Comparison of ENCODE assay signal across 11 cellular contexts in genomic region chr3:4821331-4821730, GRCh38.
A peak's percentile ranks its signal among the peaks of the same experiment; 100 is the strongest.
DNase-seq lines count a peak whose midpoint lies in the region; ATAC-seq lines count a peak whose summit lies in the region.
"Had no signal": no experiment of that assay in that cellular context is flagged by ENCODE, and none has a peak within 500 bp of the region (broad histone marks: within the 10 kb centered on the region; RNA-seq: fewer than 3 reads in every experiment).

No MANE protein-coding gene starts in this region.

- H2BK15ac ChIP-seq in mesenchymal stem cell (ENCODE audit: low read depth, poor library complexity, severe bottlenecking), result no peak overlapping the region

- no peak overlapping the region for H3K18ac ChIP-seq in mesenchymal stem cell (ENCODE audit: low read depth in 1 of 2, low read length in 2 of 2)

- no peaks in the 10 kb centered on the region for H3K79me1 ChIP-seq in mesenchymal stem cell (replicated peaks; ENCODE audit: low read length, poor library complexity, severe bottlenecking)

- H3K9ac ChIP-seq in mesenchymal stem cell (ENCODE audit: low read length), result no peak overlapping the region

- peak overlapping the region; percentile 76 for H2AK5ac ChIP-seq in mesenchymal stem cell (ENCODE audit: low read length, severe bottlenecking)

- H3K36me3 ChIP-seq in mesenchymal stem cell (ENCODE audit: control insufficient read depth in 1 of 2, insufficient read depth in 2 of 2, low read depth in 1 of 2, low read length in 2 of 2), result peaks cover 0 to 9% of the 10 kb centered on the region in 2 experiments

- peaks cover 87% of the 10 kb centered on the region for H3K36me3 Mint-ChIP-seq in activated T-helper 1 cell treated with anti-CD3 and anti-CD28 coated beads, Interleukin-12 subunit alpha, Interleukin-12 subunit beta, Interleukin-2, Interleukin-4 antibody, amounts not matched to agents 30 ng/mL and 10 ng/mL and 1 ng/mL, durations not matched to agents 14 hours and 24 hours and 36 hours (ENCODE audit: low read depth)

- H3K23ac ChIP-seq in mesenchymal stem cell (ENCODE audit: low read length in 2 of 2), result no peak overlapping the region

- no peak overlapping the region for H4K8ac ChIP-seq in mesenchymal stem cell (ENCODE audit: low read length)

- H2BK12ac ChIP-seq in mesenchymal stem cell (ENCODE audit: low read length in 2 of 2), result no peak overlapping the region

- H3K14ac ChIP-seq in mesenchymal stem cell (ENCODE audit: low read length in 2 of 2), result no peak overlapping the region

- no peaks in the 10 kb centered on the region for H3K27me3 Mint-ChIP-seq in activated T-helper 1 cell treated with anti-CD3 and anti-CD28 coated beads, Interleukin-12 subunit alpha, Interleukin-12 subunit beta, Interleukin-2, Interleukin-4 antibody, amounts not matched to agents 30 ng/mL and 10 ng/mL and 1 ng/mL, durations not matched to agents 14 hours and 24 hours and 36 hours (ENCODE audit: insufficient read depth)

- no peak overlapping the region for H2AFZ ChIP-seq in mesenchymal stem cell (ENCODE audit: low read depth, low read length)

- peak overlapping the region; percentile 100 for H3K27ac Mint-ChIP-seq in activated T-helper 1 cell treated with anti-CD3 and anti-CD28 coated beads, Interleukin-12 subunit alpha, Interleukin-12 subunit beta, Interleukin-2, Interleukin-4 antibody, amounts not matched to agents 30 ng/mL and 10 ng/mL and 1 ng/mL, durations not matched to agents 14 hours and 24 hours and 36 hours

- ATAC-seq in HG02870 (IDR thresholded peaks at IDR 0.05; ENCODE audit: unreplicated experiment) (no peak), esophagus mucosa (no peak)

- H3K4me2 ChIP-seq in mesenchymal stem cell (ENCODE audit: low read length, poor library complexity, severe bottlenecking), result no peak overlapping the region

- DNase-seq in stimulated activated CD4-positive, alpha-beta T cell treated with anti-CD3 and anti-CD28 coated beads, Interleukin-2, amount 100 ng/mL, for 4 hours (ENCODE audit: low read depth), result peak; percentile 48
- no peak for DNase-seq in stimulated activated CD4-positive, alpha-beta T cell treated with anti-CD3 and anti-CD28 coated beads, Interleukin-2, amount 100 ng/mL, for 48 hours
- no peak for DNase-seq in activated T-helper 1 cell treated with anti-CD3 and anti-CD28 coated beads, Interleukin-12 subunit alpha, Interleukin-12 subunit beta, Interleukin-2, Interleukin-4 antibody, amounts not matched to agents 30 ng/mL and 10 ng/mL and 1 ng/mL, durations not matched to agents 14 hours and 24 hours and 36 hours (ENCODE audit: low spot score)
- no peak for DNase-seq in mesenchymal stem cell
- DNase-seq in NCI-H748 (lab: John Stamatoyannopoulos, UW; ENCODE audit: unreplicated experiment), result no peak
- no peak for DNase-seq in iPS-NIHi11 (ENCODE audit: low spot score)
- DNase-seq: NCI-H226 had no signal

- peaks cover 26% of the 10 kb centered on the region for H3K9me3 Mint-ChIP-seq in activated T-helper 1 cell treated with anti-CD3 and anti-CD28 coated beads, Interleukin-12 subunit alpha, Interleukin-12 subunit beta, Interleukin-2, Interleukin-4 antibody, amounts not matched to agents 30 ng/mL and 10 ng/mL and 1 ng/mL, durations not matched to agents 14 hours and 24 hours and 36 hours

- H3K9me3 ChIP-seq in mesenchymal stem cell (ENCODE audit: control insufficient read depth, low read length), result peaks cover 24% of the 10 kb centered on the region

- H4K91ac ChIP-seq in mesenchymal stem cell (ENCODE audit: low read length), result no peak overlapping the region

- peaks cover 0 to 3% of the 10 kb centered on the region in 2 experiments for H3K27me3 ChIP-seq in mesenchymal stem cell (ENCODE audit: control insufficient read depth in 1 of 2, insufficient read depth in 1 of 2, low read length in 2 of 2)

- H3K4me3 Mint-ChIP-seq in activated T-helper 1 cell treated with anti-CD3 and anti-CD28 coated beads, Interleukin-12 subunit alpha, Interleukin-12 subunit beta, Interleukin-2, Interleukin-4 antibody, amounts not matched to agents 30 ng/mL and 10 ng/mL and 1 ng/mL, durations not matched to agents 14 hours and 24 hours and 36 hours, result peak overlapping the region; percentile 86

- H3K27ac ChIP-seq in mesenchymal stem cell (ENCODE audit: low read length, poor library complexity, severe bottlenecking), result no peak overlapping the region
- H3K27ac ChIP-seq: RWPE1, VCaP had no signal

- intact Hi-C loops in activated T-helper 1 cell treated with anti-CD3 and anti-CD28 coated beads, Interleukin-12 subunit alpha, Interleukin-12 subunit beta, Interleukin-2, Interleukin-4 antibody, amounts not matched to agents 30 ng/mL and 10 ng/mL and 1 ng/mL, durations not matched to agents 14 hours and 24 hours and 36 hours (cut with micrococcal nuclease), result loop anchor here (2.0 kb wide), 1 partner anchor 99 kb away; no protein-coding TSS in a partner anchor

- H2BK5ac ChIP-seq in mesenchymal stem cell (ENCODE audit: low read depth, low read length, poor library complexity, severe bottlenecking), result no peak overlapping the region

- no peak overlapping the region for H3K4me3 ChIP-seq in mesenchymal stem cell (ENCODE audit: insufficient read depth in 1 of 2, low read depth in 1 of 2, low read length in 2 of 2)

- peaks cover 29% of the 10 kb centered on the region for H3K4me1 ChIP-seq in mesenchymal stem cell (ENCODE audit: control insufficient read depth, insufficient read depth, low read depth, low read length)

- H3K4ac ChIP-seq in mesenchymal stem cell (ENCODE audit: low read depth in 1 of 2, low read length in 2 of 2), result no peak overlapping the region

- H2BK120ac ChIP-seq in mesenchymal stem cell (ENCODE audit: low read depth, low read length), result no peak overlapping the region

- H3K4me1 Mint-ChIP-seq in activated T-helper 1 cell treated with anti-CD3 and anti-CD28 coated beads, Interleukin-12 subunit alpha, Interleukin-12 subunit beta, Interleukin-2, Interleukin-4 antibody, amounts not matched to agents 30 ng/mL and 10 ng/mL and 1 ng/mL, durations not matched to agents 14 hours and 24 hours and 36 hours (ENCODE audit: low read depth), result peaks cover 93% of the 10 kb centered on the region

- 100% methylated on average over 2 of the region's 2 CpGs for WGBS in mesenchymal stem cell
